Comparison of ENCODE assay signal across 13 cellular contexts in the genomic region with DNA sequence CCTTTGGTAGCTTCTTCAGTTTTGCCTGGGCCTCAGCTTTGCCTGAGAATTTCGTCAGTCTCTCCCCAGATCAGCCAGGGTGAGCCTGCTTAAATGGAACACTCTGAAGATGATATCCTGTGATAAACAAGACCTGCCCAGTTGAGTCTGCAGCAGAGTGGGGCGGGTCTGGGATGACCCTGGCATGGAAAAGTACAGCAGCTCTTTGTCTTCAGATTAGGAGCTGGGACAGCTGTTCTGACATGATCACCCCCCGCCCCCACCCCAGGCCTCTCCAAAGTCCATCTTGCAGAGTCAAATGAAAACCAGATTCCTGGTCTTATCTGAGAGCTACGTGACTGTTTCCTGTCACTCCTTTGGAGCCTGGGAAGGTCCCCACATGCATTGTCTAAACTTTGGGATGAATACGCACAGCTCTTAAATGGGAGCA. TPM values are rescaled to one million over a fixed set of nuclear protein-coding genes. Genes with fewer than 3 reads are reported as not detected.
DNase-seq lines count a peak whose midpoint lies in the region; ATAC-seq, FAIRE-seq and TF ChIP-seq lines count a peak whose summit lies in the region.
"Had no signal": no experiment of that assay in that cellular context is flagged by ENCODE, and none has a peak within 500 bp of the region (broad histone marks: within the 10 kb centered on the region; RNA-seq: fewer than 3 reads in every experiment).

No MANE protein-coding gene starts in this region.

- no peaks in the 10 kb centered on the region for H3K36me3 Mint-ChIP-seq in nephron (ENCODE audit: low read depth)
- no peaks in the 10 kb centered on the region for H3K36me3 Mint-ChIP-seq in activated T-helper 17 cell treated with anti-CD3 and anti-CD28 coated beads, Interleukin-2, amount 50 U/mL, for 72 hours (ENCODE audit: low read depth)

- H3K9ac ChIP-seq in duodenal mucosa (ENCODE audit: low read depth in 1 of 2, low read length in 2 of 2) = no peak overlapping the region

- no peaks in the 10 kb centered on the region for H3K36me3 ChIP-seq in duodenal mucosa (ENCODE audit: control insufficient read depth in 1 of 2, insufficient read depth in 2 of 2, low read length in 2 of 2)
- H3K36me3 ChIP-seq: right atrium auricular region, tibial artery had no signal

- no peak for TF ChIP-seq POLR2A in GM12892 (IDR thresholded peaks at IDR 0.05; ENCODE audit: low read depth, low read length)

- FAIRE-seq in GM12892 (lab: Jason Lieb, UNC) = no peak

- H3K9me3 Mint-ChIP-seq in nephron = peaks cover 4% of the 10 kb centered on the region
- H3K9me3 Mint-ChIP-seq in activated T-helper 17 cell treated with anti-CD3 and anti-CD28 coated beads, Interleukin-2, amount 50 U/mL, for 72 hours = no peaks in the 10 kb centered on the region
- H3K9me3 Mint-ChIP-seq: activated CD4-positive, alpha-beta memory T cell treated with anti-CD3 and anti-CD28 coated beads, Interleukin-2, amount 10 ng/mL, durations not matched to agents 7 days and 5 days had no signal

- H3K9me3 ChIP-seq in duodenal mucosa (ENCODE audit: control insufficient read depth in 1 of 2, low read length in 2 of 2) = no peaks in the 10 kb centered on the region
- H3K9me3 ChIP-seq: right atrium auricular region, tibial artery had no signal

- DNase-seq in ELF-1 (ENCODE audit: low read depth, low spot score) = peak; percentile 82
- peak; percentile 56 for DNase-seq in NCI-H748 treated with DMSO at 0.1 percent for 48 hours (lab: John Stamatoyannopoulos, UW)
- DNase-seq in GM12892 (ENCODE audit: insufficient read length) = no peak
- DNase-seq in T-helper 9 cell = no peak
- DNase-seq: activated CD4-positive, alpha-beta memory T cell treated with anti-CD3 and anti-CD28 coated beads, Interleukin-2, amount 10 ng/mL, durations not matched to agents 7 days and 5 days; left cardiac atrium; naive thymus-derived CD8-positive, alpha-beta T cell; tibial artery had no signal

- peak overlapping the region; percentile 81 to 82 for H3K4me3 ChIP-seq in duodenal mucosa (ENCODE audit: low read depth in 1 of 2, low read length in 2 of 2)
- H3K4me3 ChIP-seq: tibial artery had no signal

- peak overlapping the region; percentile 45 to 98 (median 95) for H3K4me3 Mint-ChIP-seq in nephron
- no peak overlapping the region for H3K4me3 Mint-ChIP-seq in activated T-helper 17 cell treated with anti-CD3 and anti-CD28 coated beads, Interleukin-2, amount 50 U/mL, for 72 hours
- H3K4me3 Mint-ChIP-seq: activated CD4-positive, alpha-beta memory T cell treated with anti-CD3 and anti-CD28 coated beads, Interleukin-2, amount 10 ng/mL, durations not matched to agents 7 days and 5 days had no signal

- peaks cover 15 to 35% of the 10 kb centered on the region in 2 donors for H3K4me1 ChIP-seq in duodenal mucosa (ENCODE audit: control insufficient read depth in 1 of 2, insufficient read depth in 2 of 2, low read length in 2 of 2)

- H3K27ac Mint-ChIP-seq in nephron = peak overlapping the region; percentile 69 to 94 (median 82)
- no peak overlapping the region for H3K27ac Mint-ChIP-seq in activated T-helper 17 cell treated with anti-CD3 and anti-CD28 coated beads, Interleukin-2, amount 50 U/mL, for 72 hours
- H3K27ac Mint-ChIP-seq: activated CD4-positive, alpha-beta memory T cell treated with anti-CD3 and anti-CD28 coated beads, Interleukin-2, amount 10 ng/mL, durations not matched to agents 7 days and 5 days; naive thymus-derived CD8-positive, alpha-beta T cell had no signal

- H3K27me3 Mint-ChIP-seq in nephron (ENCODE audit: low read depth) = peaks cover 14% of the 10 kb centered on the region
- H3K27me3 Mint-ChIP-seq in activated T-helper 17 cell treated with anti-CD3 and anti-CD28 coated beads, Interleukin-2, amount 50 U/mL, for 72 hours = peaks cover 55% of the 10 kb centered on the region

- H3K4me1 Mint-ChIP-seq in nephron = peaks cover 57% of the 10 kb centered on the region
- peaks cover 10% of the 10 kb centered on the region for H3K4me1 Mint-ChIP-seq in activated T-helper 17 cell treated with anti-CD3 and anti-CD28 coated beads, Interleukin-2, amount 50 U/mL, for 72 hours

- no peak for ATAC-seq in HG03025 (IDR thresholded peaks at IDR 0.05; ENCODE audit: low FRiP score, unreplicated experiment)
- ATAC-seq in activated T-helper 17 cell treated with anti-CD3 and anti-CD28 coated beads, Interleukin-2, amount 50 U/mL, for 72 hours (replicated peaks) = no peak
- ATAC-seq: left cardiac atrium; naive thymus-derived CD8-positive, alpha-beta T cell had no signal

- H3K27me3 ChIP-seq in duodenal mucosa (ENCODE audit: control insufficient read depth in 1 of 2, insufficient read depth in 2 of 2, low read length in 2 of 2) = peaks cover 0 to 3% of the 10 kb centered on the region in 2 donors
- H3K27me3 ChIP-seq: right atrium auricular region, tibial artery had no signal

- no peak for TF ChIP-seq CTCF in nephron (IDR thresholded peaks at IDR 0.05; ENCODE audit: unreplicated experiment in 3 of 3)

- no peak overlapping the region for H3K27ac ChIP-seq in duodenal mucosa (ENCODE audit: low read depth, low read length)
- H3K27ac ChIP-seq: right atrium auricular region had no signal

RNA-seq across cellular contexts. Expression of a gene that starts 2.2 kb away (rescaled TPM):
- polyA plus RNA-seq in GM12892 (2012; ENCODE audit: missing spikeins) = 0.13 TPM
- total RNA-seq in activated T-helper 17 cell treated with anti-CD3 and anti-CD28 coated beads, Interleukin-2, amount 50 U/mL, for 72 hours = not detected
- total RNA-seq: activated CD4-positive, alpha-beta memory T cell treated with anti-CD3 and anti-CD28 coated beads, Interleukin-2, amount 10 ng/mL, durations not matched to agents 7 days and 5 days; naive thymus-derived CD8-positive, alpha-beta T cell had no signal
- polyA plus RNA-seq: naive thymus-derived CD8-positive, alpha-beta T cell had no signal

Comparison
In these comparisons a context has a peak if more than half of its experiments do, and no peak if none do; other contexts are left out.
1. DNase-seq: peak in ELF-1 (single experiment) and NCI-H748 treated with DMSO at 0.1 percent for 48 hours (single experiment); none in GM12892 (single experiment) and T-helper 9 cell (single experiment).